ENCODE assay signal across 16 cellular contexts in the genomic region with DNA sequence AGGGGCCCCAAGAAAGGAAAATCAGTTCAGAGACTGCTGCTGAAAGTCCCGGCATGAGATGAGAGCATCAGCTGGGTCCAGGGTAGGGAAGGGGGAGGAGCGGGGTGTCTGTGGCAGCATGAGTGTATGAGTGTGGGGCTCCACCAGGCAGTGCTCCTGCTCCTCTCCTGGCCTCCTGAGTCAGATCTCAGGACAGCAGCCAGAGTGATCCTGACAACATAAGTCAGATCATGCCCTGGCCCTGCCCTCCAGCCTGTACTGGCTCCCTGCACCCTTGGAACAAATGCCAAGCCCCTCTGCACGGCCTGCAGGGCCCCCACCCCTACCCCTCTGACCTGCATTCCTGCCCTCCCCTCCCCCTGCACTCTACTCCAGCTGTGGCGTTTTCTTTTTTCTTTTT. TPM values are rescaled to one million over a fixed set of nuclear protein-coding genes. Genes with fewer than 3 reads are reported as not detected.
DNase-seq lines count a peak whose midpoint lies in the region; FAIRE-seq and TF ChIP-seq lines count a peak whose summit lies in the region.
"Had no signal": no experiment of that assay in that cellular context is flagged by ENCODE, and none has a peak within 500 bp of the region (broad histone marks: within the 10 kb centered on the region; RNA-seq: fewer than 3 reads in every experiment).

No MANE protein-coding gene starts in this region.

- H3K36me3 ChIP-seq in testis (ENCODE audit: low read depth, missing control alignments) = no peaks in the 10 kb centered on the region

- DNase-seq in HCEC 1CT (peak; percentile 75), choroid plexus epithelial cell (ENCODE audit: low read depth) (peak; percentile 71), hepatic stellate cell (ENCODE audit: low spot score) (peak; percentile 58), testis (peak; percentile 72), frontal cortex (ENCODE audit: low spot score in 2 of 2) (no peak), GM19238 (ENCODE audit: insufficient read length, low spot score) (no peak), NCI-H748 (lab: John Stamatoyannopoulos, UW; ENCODE audit: unreplicated experiment) (no peak), mesenteric fat pad (ENCODE audit: low spot score) (no peak)
- DNase-seq: activated CD4-positive, alpha-beta T cell treated with anti-CD3 and anti-CD28 coated beads, Interleukin-2, amount 50 U/mL, for 48 hours; activated effector memory CD4-positive, alpha-beta T cell treated with Interleukin-2 at 50 U/mL for 16 hours; MM.1S; NCI-H226 had no signal

- TF ChIP-seq CTCF in choroid plexus epithelial cell (conservative IDR thresholded peaks at IDR 0.05; ENCODE audit: low read depth, low read length) = no peak
- no peak for TF ChIP-seq CTCF in testis (IDR thresholded peaks at IDR 0.05)

- no peaks in the 10 kb centered on the region for H3K9me3 ChIP-seq in testis

- intact Hi-C loops in testis (cut with DNase I; ENCODE audit: low total_unique reads) = no loop called here

- no peak for TF ChIP-seq POLR2A in testis (IDR thresholded peaks at IDR 0.05)

- H3K4me1 ChIP-seq in testis = peaks cover 54% of the 10 kb centered on the region

- H3K27ac ChIP-seq in testis = peak overlapping the region in 1 of 2 donors; percentile 76
- H3K27ac ChIP-seq: cardiac muscle cell, epithelial cell of prostate had no signal

- no peaks in the 10 kb centered on the region for H3K27me3 ChIP-seq in testis
- H3K27me3 ChIP-seq: cardiac muscle cell had no signal

- FAIRE-seq in frontal cortex (lab: Jason Lieb, UNC) = no peak
- FAIRE-seq: islet of Langerhans had no signal

- no peak overlapping the region for H3K4me3 ChIP-seq in choroid plexus epithelial cell (ENCODE audit: low read depth, low read length)
- H3K4me3 ChIP-seq in testis = no peak overlapping the region
- H3K4me3 ChIP-seq: cardiac muscle cell had no signal

- WGBS in testis, 2 donors = 39 to 56% methylated on average over 4 of the region's 4 CpGs

RNA-seq across cellular contexts. Expression of a gene that starts 24.2 kb away (rescaled TPM):
- total RNA-seq in testis = not detected
- polyA plus RNA-seq in testis (ENCODE audit: insufficient read depth, low read depth, low replicate concordance) = not detected
- not detected for total RNA-seq in frontal cortex
- total RNA-seq in mesenteric fat pad = not detected
- total RNA-seq: cardiac muscle cell; CD8-positive, alpha-beta T cell had no signal
- polyA plus RNA-seq: cardiac muscle cell had no signal

RNA-seq across cellular contexts. Expression of a gene that starts 43.4 kb away (rescaled TPM):
- total RNA-seq in testis = 100 to 1,000 TPM; 135 to 200 TPM
- 82.4 TPM for polyA plus RNA-seq in testis (ENCODE audit: insufficient read depth, low read depth, low replicate concordance)
- total RNA-seq in frontal cortex = 63.2 TPM
- total RNA-seq in mesenteric fat pad = 954 TPM

RNA-seq across cellular contexts. Expression of a gene that starts 44.9 kb away (rescaled TPM):
- total RNA-seq in testis (1 to 10 TPM; 7.5 to 7.7 TPM), frontal cortex (0.82 TPM), mesenteric fat pad (1.4 TPM)
- 1.8 TPM for polyA plus RNA-seq in testis (ENCODE audit: insufficient read depth, low read depth, low replicate concordance)

RNA-seq across cellular contexts. Expression of a gene that starts 57.8 kb away (rescaled TPM):
- total RNA-seq in testis (10 to 100 TPM; 25.9 to 33.9 TPM), frontal cortex (28.9 TPM), mesenteric fat pad (62.3 TPM)
- polyA plus RNA-seq in testis (ENCODE audit: insufficient read depth, low read depth, low replicate concordance) = 24.8 TPM

Comparison
In these comparisons a context has a peak if more than half of its experiments do, and no peak if none do; other contexts are left out.
1. DNase-seq: peak in HCEC 1CT (single experiment), choroid plexus epithelial cell (single experiment), hepatic stellate cell (single experiment) and testis (single experiment); none in frontal cortex (0 of 2), GM19238 (single experiment), NCI-H748 (single experiment) and mesenteric fat pad (single experiment).